In genomic region chr2:207131634-207132418, GRCh38 we compare ENCODE assay signal across 15 cellular contexts. TPM values are rescaled to one million over a fixed set of nuclear protein-coding genes. Genes with fewer than 3 reads are reported as not detected.
A peak's percentile ranks its signal among the peaks of the same experiment; 100 is the strongest.
DNase-seq lines count a peak whose midpoint lies in the region; ATAC-seq and TF ChIP-seq lines count a peak whose summit lies in the region.
"Had no signal": no experiment of that assay in that cellular context is flagged by ENCODE, and none has a peak within 500 bp of the region (broad histone marks: within the 10 kb centered on the region; RNA-seq: fewer than 3 reads in every experiment).

No MANE protein-coding gene starts in this region.

- ATAC-seq in CD4-positive, CD25-positive, alpha-beta regulatory T cell (ENCODE audit: low read depth in 2 of 2) = no peak
- ATAC-seq in GM18517 (IDR thresholded peaks at IDR 0.05; ENCODE audit: unreplicated experiment) (no peak), GM21576 (IDR thresholded peaks at IDR 0.05; ENCODE audit: unreplicated experiment) (no peak)

- no peaks in the 10 kb centered on the region for H3K27me3 ChIP-seq in CD4-positive, CD25-positive, alpha-beta regulatory T cell (ENCODE audit: control insufficient read depth, insufficient read depth, low read length)
- H3K27me3 ChIP-seq: testis had no signal

- H3K9me3 Mint-ChIP-seq in CD4-positive, CD25-positive, alpha-beta regulatory T cell = peaks cover 0 to 4% (median 0%) of the 10 kb centered on the region in 7 donors
- no peaks in the 10 kb centered on the region for H3K9me3 Mint-ChIP-seq in IgD-negative memory B cell
- H3K9me3 Mint-ChIP-seq in endothelial cell (ENCODE audit: unreplicated experiment) = no peaks in the 10 kb centered on the region

- H3K4me3 Mint-ChIP-seq in CD4-positive, CD25-positive, alpha-beta regulatory T cell = no peak overlapping the region
- H3K4me3 Mint-ChIP-seq in IgD-negative memory B cell (peak overlapping the region in 1 of 4 donors; percentile 0), endothelial cell (ENCODE audit: unreplicated experiment) (no peak overlapping the region)

- H3K9me3 ChIP-seq in CD4-positive, CD25-positive, alpha-beta regulatory T cell (ENCODE audit: control insufficient read depth in 2 of 2, low read length in 2 of 2) = no peaks in the 10 kb centered on the region
- H3K9me3 ChIP-seq: Caco-2, testis had no signal

- peaks cover 38% of the 10 kb centered on the region for H3K36me3 Mint-ChIP-seq in CD4-positive, CD25-positive, alpha-beta regulatory T cell
- peaks cover 11% of the 10 kb centered on the region for H3K36me3 Mint-ChIP-seq in IgD-negative memory B cell
- H3K36me3 Mint-ChIP-seq in endothelial cell (ENCODE audit: low read depth, unreplicated experiment) = peaks cover 42% of the 10 kb centered on the region

- no peak overlapping the region for H3K4me3 ChIP-seq in CD4-positive, CD25-positive, alpha-beta regulatory T cell (ENCODE audit: low read depth, low read length)
- H3K4me3 ChIP-seq: testis had no signal

- no peak for TF ChIP-seq CTCF in endothelial cell (IDR thresholded peaks at IDR 0.05; ENCODE audit: unreplicated experiment)

- no peak for DNase-seq in CD4-positive, CD25-positive, alpha-beta regulatory T cell
- DNase-seq in endothelial cell (ENCODE audit: low spot score) = no peak
- DNase-seq in pulmonary artery endothelial cell (ENCODE audit: low read depth, low spot score) = peak; percentile 35
- DNase-seq in stimulated activated CD4-positive, alpha-beta T cell treated with anti-CD3 and anti-CD28 coated beads, Interleukin-2, amount 100 ng/mL, for 24 hours = no peak
- DNase-seq in effector CD4-positive, alpha-beta T cell = no peak
- DNase-seq: activated CD4-positive, CD25-positive, alpha-beta regulatory T cell treated with anti-CD3 and anti-CD28 coated beads, Interleukin-2, amount 50 U/mL, for 72 hours; Caco-2; HCEC 1CT; NCI-H526; nucleus accumbens; stimulated activated CD4-positive, alpha-beta T cell treated with anti-CD3 and anti-CD28 coated beads, Interleukin-2, amount 100 ng/mL, for 48 hours; testis had no signal

- H3K27me3 Mint-ChIP-seq in CD4-positive, CD25-positive, alpha-beta regulatory T cell = no peaks in the 10 kb centered on the region
- H3K27me3 Mint-ChIP-seq in IgD-negative memory B cell = no peaks in the 10 kb centered on the region
- H3K27me3 Mint-ChIP-seq in endothelial cell (ENCODE audit: unreplicated experiment) = peaks cover 2% of the 10 kb centered on the region

- peaks cover 24 to 76% (median 42%) of the 10 kb centered on the region in 4 donors for H3K4me1 Mint-ChIP-seq in CD4-positive, CD25-positive, alpha-beta regulatory T cell
- H3K4me1 Mint-ChIP-seq in IgD-negative memory B cell (peaks cover 26 to 48% (median 45%) of the 10 kb centered on the region in 3 donors), endothelial cell (ENCODE audit: unreplicated experiment) (peaks cover 66% of the 10 kb centered on the region)

- H3K27ac Mint-ChIP-seq in CD4-positive, CD25-positive, alpha-beta regulatory T cell = peak overlapping the region in 2 of 3 donors; percentile 52 to 68
- H3K27ac Mint-ChIP-seq in IgD-negative memory B cell = peak overlapping the region in 2 of 3 donors; percentile 44 to 46
- peak overlapping the region; percentile 19 for H3K27ac Mint-ChIP-seq in endothelial cell (ENCODE audit: unreplicated experiment)

- H3K27ac ChIP-seq in CD4-positive, CD25-positive, alpha-beta regulatory T cell (ENCODE audit: insufficient read depth, low read length, poor library complexity, severe bottlenecking) = no peak overlapping the region
- H3K27ac ChIP-seq: testis had no signal

- H3K36me3 ChIP-seq in CD4-positive, CD25-positive, alpha-beta regulatory T cell (ENCODE audit: control insufficient read depth, insufficient read depth, low read length) = no peaks in the 10 kb centered on the region

- H3K4me1 ChIP-seq in CD4-positive, CD25-positive, alpha-beta regulatory T cell (ENCODE audit: control insufficient read depth, insufficient read depth, low read length, poor library complexity, severe bottlenecking) = peaks cover 10% of the 10 kb centered on the region
- H3K4me1 ChIP-seq: Caco-2 had no signal

RNA-seq across cellular contexts. Expression of gene KLF7, which starts 33.9 kb away (rescaled TPM):
- 64.3 TPM for total RNA-seq in CD4-positive, CD25-positive, alpha-beta regulatory T cell
- polyA plus RNA-seq in CD4-positive, CD25-positive, alpha-beta regulatory T cell = 10 to 100 TPM in 1 of 4 donors, 1 to 10 TPM in 3; 5.9 to 10.7 (median 8.8) TPM
- 17.9 TPM for polyA plus RNA-seq in IgD-negative memory B cell
- total RNA-seq in endothelial cell (ENCODE audit: unreplicated experiment) (120 TPM), pulmonary artery endothelial cell (14.0 and 31.5 TPM in 2 replicates)
